8 cellular contexts compared by ENCODE assay signal in the genomic region with DNA sequence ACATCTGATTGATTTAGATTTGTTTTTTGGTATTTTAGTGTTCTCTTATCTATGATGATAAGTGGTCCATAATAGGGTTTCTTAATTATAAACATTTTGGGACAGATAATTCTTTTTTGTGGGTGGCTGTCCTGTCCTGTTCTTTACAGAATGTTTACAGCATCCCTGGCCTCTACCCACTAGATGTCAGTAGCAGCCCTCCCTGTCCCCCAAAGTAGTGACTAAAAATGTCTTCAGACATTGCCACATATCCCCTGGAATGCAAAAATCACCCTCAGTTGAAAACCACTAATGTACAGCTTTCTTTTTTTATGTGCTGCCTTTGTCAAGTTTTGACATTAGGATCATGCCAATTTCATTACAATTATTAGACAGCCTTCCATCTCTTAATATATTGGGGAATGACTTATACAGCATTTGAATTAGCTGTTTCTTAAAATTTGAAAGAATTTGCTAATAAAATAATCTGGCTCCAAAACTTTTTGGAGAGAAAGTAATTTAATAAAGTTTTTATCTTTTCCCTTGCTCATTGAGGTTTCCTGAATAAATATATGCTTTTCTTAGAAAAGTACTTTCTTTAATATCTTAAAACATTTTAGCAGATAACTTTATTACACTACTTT. TPM values are rescaled to one million over a fixed set of nuclear protein-coding genes. Genes with fewer than 3 reads are reported as not detected.
A peak's percentile ranks its signal among the peaks of the same experiment; 100 is the strongest.
DNase-seq lines count a peak whose midpoint lies in the region; ATAC-seq, FAIRE-seq and TF ChIP-seq lines count a peak whose summit lies in the region.

No MANE protein-coding gene starts in this region.

- TF ChIP-seq POLR2A in NB4 (IDR thresholded peaks at IDR 0.05; ENCODE audit: extremely low read depth, insufficient read length): no peak

- no peak overlapping the region for H3K4me3 ChIP-seq in BLaER1 treated with 17β-estradiol and CSF1 and Interleukin-3, amounts not matched to agents 10 nM and 100 nM
- H3K4me3 ChIP-seq in NB4 (ENCODE audit: low read depth, low read length): no peak overlapping the region

- H3K27ac ChIP-seq in BLaER1 treated with 17β-estradiol and CSF1 and Interleukin-3, amounts not matched to agents 10 nM and 100 nM: peak overlapping the region in 6 of 11 experiments; percentile 25 to 54 (median 46); a peak in 11 of 22 replicates

- FAIRE-seq in GM19239 (lab: Jason Lieb, UNC): peak; percentile 75

- DNase-seq in GM19239 (ENCODE audit: insufficient read length, low spot score) (no peak), NB4 (ENCODE audit: low read depth) (peak; percentile 83), head of caudate nucleus (peak in 31 of 42 donors; percentile 35 to 83 (median 55)), left colon (no peak), NCI-H2107 (lab: John Stamatoyannopoulos, UW) (no peak)
- DNase-seq in activated T-cell treated with anti-CD3 and anti-CD28 coated beads, Interleukin-2, amount 50 U/mL, for 24 hours: no peak
- DNase-seq in stimulated activated naive CD4-positive, alpha-beta T cell (lab: John Stamatoyannopoulos, UW): peak; percentile 9 to 67 (median 40)

- peaks cover 81% of the 10 kb centered on the region for H3K4me1 Mint-ChIP-seq in activated T-cell treated with anti-CD3 and anti-CD28 coated beads, Interleukin-2, amount 50 U/mL, for 24 hours (ENCODE audit: low read depth)

- H3K9me3 Mint-ChIP-seq in activated T-cell treated with anti-CD3 and anti-CD28 coated beads, Interleukin-2, amount 50 U/mL, for 24 hours: no peaks in the 10 kb centered on the region

- H3K36me3 Mint-ChIP-seq in activated T-cell treated with anti-CD3 and anti-CD28 coated beads, Interleukin-2, amount 50 U/mL, for 24 hours (ENCODE audit: low read depth): peaks cover 97% of the 10 kb centered on the region

- peaks cover 91 to 100% (median 97%) of the 10 kb centered on the region in 11 experiments for H3K36me3 ChIP-seq in BLaER1 treated with 17β-estradiol and CSF1 and Interleukin-3, amounts not matched to agents 10 nM and 100 nM

- H3K27me3 ChIP-seq in BLaER1 treated with 17β-estradiol and CSF1 and Interleukin-3, amounts not matched to agents 10 nM and 100 nM: no peaks in the 10 kb centered on the region

- intact Hi-C loops in head of caudate nucleus (cut with DNase I): no loop called here
- intact Hi-C loops in left colon (cut with DNase I, micrococcal nuclease): loop anchor here in 1 of 2 donors (10.0 kb wide), 1 partner anchor 107 kb away; no protein-coding TSS in a partner anchor

- peaks cover 0 to 59% (median 42%) of the 10 kb centered on the region in 10 experiments; a peak in 18 of 20 replicates for H3K4me1 ChIP-seq in BLaER1 treated with 17β-estradiol and CSF1 and Interleukin-3, amounts not matched to agents 10 nM and 100 nM

- no peaks in the 10 kb centered on the region for H3K27me3 Mint-ChIP-seq in activated T-cell treated with anti-CD3 and anti-CD28 coated beads, Interleukin-2, amount 50 U/mL, for 24 hours

- H4K20me1 ChIP-seq in BLaER1 treated with 17β-estradiol and CSF1 and Interleukin-3, amounts not matched to agents 10 nM and 100 nM: peaks cover 10 to 100% (median 77%) of the 10 kb centered on the region in 11 experiments; a peak in 20 of 22 replicates

- H3K27ac Mint-ChIP-seq in activated T-cell treated with anti-CD3 and anti-CD28 coated beads, Interleukin-2, amount 50 U/mL, for 24 hours: peak overlapping the region; percentile 71

- H3K4me3 Mint-ChIP-seq in activated T-cell treated with anti-CD3 and anti-CD28 coated beads, Interleukin-2, amount 50 U/mL, for 24 hours: no peak overlapping the region

- no peak for ATAC-seq in left colon

- H3K9ac ChIP-seq in BLaER1 treated with 17β-estradiol and CSF1 and Interleukin-3, amounts not matched to agents 10 nM and 100 nM: no peak overlapping the region

- peak overlapping the region in 1 of 11 experiments; percentile 30; a peak in 1 of 22 replicates for H3K4me2 ChIP-seq in BLaER1 treated with 17β-estradiol and CSF1 and Interleukin-3, amounts not matched to agents 10 nM and 100 nM

- H3K9me3 ChIP-seq in BLaER1 treated with 17β-estradiol and CSF1 and Interleukin-3, amounts not matched to agents 10 nM and 100 nM (replicated peaks in 1 of 11): no peaks in the 10 kb centered on the region

- TF ChIP-seq CTCF in NB4 (IDR thresholded peaks at IDR 0.05; ENCODE audit: low read depth, low read length): peak; percentile 81

RNA-seq across cellular contexts. Expression of gene WIPF1, which starts 19.5 kb away (rescaled TPM):
- 10 to 100 TPM in 1 of 2 donors, 1 to 10 TPM in 1; 8.8 to 17.4 TPM for total RNA-seq in left colon

Comparison
In these comparisons a context has a peak if more than half of its experiments do, and no peak if none do; other contexts are left out.
1. DNase-seq: peak in NB4 (single experiment), head of caudate nucleus (31 of 42) and stimulated activated naive CD4-positive, alpha-beta T cell (6 of 6); none in GM19239 (single experiment), activated T-cell treated with anti-CD3 and anti-CD28 coated beads, Interleukin-2, amount 50 U/mL, for 24 hours (single experiment), left colon (0 of 2) and NCI-H2107 (single experiment).